Comparison of ENCODE assay signal across 23 cellular contexts in the genomic region with DNA sequence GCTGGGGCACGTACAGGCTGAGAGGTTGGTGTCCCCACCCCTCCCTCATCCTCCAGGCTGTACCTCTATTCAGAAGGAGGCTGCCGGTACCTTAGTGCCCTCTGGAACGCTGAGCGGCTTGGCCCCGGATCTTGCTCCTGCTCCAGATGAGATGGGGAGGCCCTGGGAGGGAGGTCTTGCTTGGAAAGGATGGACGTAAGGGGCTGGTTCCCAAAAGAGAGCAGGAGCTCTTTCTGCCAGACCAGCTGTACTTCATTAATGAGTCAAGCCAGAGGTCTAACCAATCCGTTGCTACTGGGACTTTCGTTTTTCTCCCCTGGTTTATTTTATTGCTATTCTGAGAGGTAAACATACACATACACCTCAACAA.
A peak's percentile ranks its signal among the peaks of the same experiment; 100 is the strongest.
DNase-seq lines count a peak whose midpoint lies in the region; ATAC-seq and TF ChIP-seq lines count a peak whose summit lies in the region.
"Had no signal": no experiment of that assay in that cellular context is flagged by ENCODE, and none has a peak within 500 bp of the region (broad histone marks: within the 10 kb centered on the region; RNA-seq: fewer than 3 reads in every experiment).

No MANE protein-coding gene starts in this region.

- TF ChIP-seq CTCF in endodermal cell (conservative IDR thresholded peaks at IDR 0.05) (no peak), type B pancreatic cell (conservative IDR thresholded peaks at IDR 0.05) (no peak)

- no peaks in the 10 kb centered on the region for H3K36me3 Mint-ChIP-seq in endodermal cell (ENCODE audit: low read depth)
- H3K36me3 Mint-ChIP-seq in type B pancreatic cell, result no peaks in the 10 kb centered on the region
- H3K36me3 Mint-ChIP-seq: activated CD8-positive, alpha-beta memory T cell treated with anti-CD3 and anti-CD28 coated beads, Interleukin-2, amount 10 ng/mL, durations not matched to agents 7 days and 5 days; stimulated activated memory B cell treated with anti-CD40 and anti-IgM and Interleukin-4, amounts not matched to agents 10 μg/mL and 1 μg/mL and 100 μg/mL, for 72 hours had no signal

- no peaks in the 10 kb centered on the region for H3K9me3 Mint-ChIP-seq in endodermal cell
- peaks cover 4% of the 10 kb centered on the region for H3K9me3 Mint-ChIP-seq in type B pancreatic cell
- H3K9me3 Mint-ChIP-seq: activated naive CD8-positive, alpha-beta T cell treated with anti-CD3 and anti-CD28 coated beads, Interleukin-2, amount 50 U/mL, for 24 hours; CD4-positive, alpha-beta T cell; H9; stimulated activated memory B cell treated with anti-CD40 and anti-IgM and Interleukin-4, amounts not matched to agents 10 μg/mL and 1 μg/mL and 100 μg/mL, for 72 hours had no signal

- H3K4me3 ChIP-seq in endodermal cell (ENCODE audit: low read length) (no peak overlapping the region), mesodermal cell (ENCODE audit: extremely low read depth, insufficient read depth, low read length, poor library complexity, severe bottlenecking) (no peak overlapping the region)
- H3K4me3 ChIP-seq: left lung, PC-9, prostate gland, upper lobe of right lung had no signal

- peaks cover 11% of the 10 kb centered on the region for H3K27me3 Mint-ChIP-seq in endodermal cell (ENCODE audit: insufficient read depth)
- H3K27me3 Mint-ChIP-seq in type B pancreatic cell, result no peaks in the 10 kb centered on the region
- H3K27me3 Mint-ChIP-seq: activated CD8-positive, alpha-beta memory T cell treated with anti-CD3 and anti-CD28 coated beads, Interleukin-2, amount 10 ng/mL, durations not matched to agents 7 days and 5 days; activated naive CD8-positive, alpha-beta T cell treated with anti-CD3 and anti-CD28 coated beads, Interleukin-2, amount 50 U/mL, for 24 hours; CD4-positive, alpha-beta T cell had no signal

- peak; percentile 14 for DNase-seq in H4 (ENCODE audit: low spot score)
- peak; percentile 34 for DNase-seq in endodermal cell
- no peak for DNase-seq in type B pancreatic cell (ENCODE audit: extremely low spot score, unreplicated experiment)
- no peak for DNase-seq in iPS-NIHi7 (ENCODE audit: extremely low spot score)
- DNase-seq: activated CD4-positive, alpha-beta T cell treated with anti-CD3 and anti-CD28 coated beads, Interleukin-2, amount 50 U/mL, for 4 hours; activated CD8-positive, alpha-beta memory T cell treated with anti-CD3 and anti-CD28 coated beads, Interleukin-2, amount 10 ng/mL, durations not matched to agents 7 days and 5 days; activated naive CD8-positive, alpha-beta T cell treated with anti-CD3 and anti-CD28 coated beads, Interleukin-2, amount 50 U/mL, for 24 hours; activated T-cell treated with anti-CD3 and anti-CD28 coated beads, Interleukin-2, amount 50 U/mL, for 48 hours; CD4-positive, alpha-beta T cell; H9; NCI-H1417; NCI-H2029 treated with DMSO at 0.1 percent for 48 hours; PC-9; SHP77; T-helper 2 cell; upper lobe of right lung had no signal

- H3K9me3 ChIP-seq in endodermal cell (ENCODE audit: control insufficient read depth, low read length), result no peaks in the 10 kb centered on the region
- H3K9me3 ChIP-seq in mesodermal cell (ENCODE audit: control insufficient read depth, low read length), result no peaks in the 10 kb centered on the region
- H3K9me3 ChIP-seq: left lung, prostate gland, upper lobe of right lung had no signal

- H3K4me3 Mint-ChIP-seq in endodermal cell (no peak overlapping the region), type B pancreatic cell (no peak overlapping the region)
- H3K4me3 Mint-ChIP-seq: activated CD8-positive, alpha-beta memory T cell treated with anti-CD3 and anti-CD28 coated beads, Interleukin-2, amount 10 ng/mL, durations not matched to agents 7 days and 5 days; activated naive CD8-positive, alpha-beta T cell treated with anti-CD3 and anti-CD28 coated beads, Interleukin-2, amount 50 U/mL, for 24 hours; CD4-positive, alpha-beta T cell; H9; stimulated activated memory B cell treated with anti-CD40 and anti-IgM and Interleukin-4, amounts not matched to agents 10 μg/mL and 1 μg/mL and 100 μg/mL, for 72 hours had no signal

- H3K36me3 ChIP-seq in endodermal cell (ENCODE audit: control insufficient read depth, insufficient read depth, low read length) (no peaks in the 10 kb centered on the region), mesodermal cell (ENCODE audit: control insufficient read depth, insufficient read depth, low read length) (no peaks in the 10 kb centered on the region)
- H3K36me3 ChIP-seq: left lung, prostate gland, upper lobe of right lung had no signal

- H3K9ac ChIP-seq in endodermal cell (ENCODE audit: extremely low read depth, low read length, poor library complexity, severe bottlenecking), result no peak overlapping the region

- H3K27ac ChIP-seq in endodermal cell (ENCODE audit: low read depth, low read length) (peak overlapping the region; percentile 29), mesodermal cell (ENCODE audit: low read depth, low read length, severe bottlenecking) (peak overlapping the region; percentile 16)
- H3K27ac ChIP-seq: left lung, PC-9, prostate gland, upper lobe of right lung had no signal

- WGBS in endodermal cell (ENCODE audit: insufficient coverage in 1 of 2, insufficient read length in 1 of 2), 2 experiments, result 75 to 95% methylated on average over 4 to 8 of the region's 8 CpGs
- WGBS in mesodermal cell (ENCODE audit: insufficient coverage in 2 of 2), 2 experiments, result 57 to 80% methylated on average over 1 to 2 of the region's 8 CpGs

- no peaks in the 10 kb centered on the region for H3K4me1 Mint-ChIP-seq in endodermal cell
- H3K4me1 Mint-ChIP-seq in type B pancreatic cell (ENCODE audit: unreplicated experiment), result peaks cover 41% of the 10 kb centered on the region
- H3K4me1 Mint-ChIP-seq: activated CD8-positive, alpha-beta memory T cell treated with anti-CD3 and anti-CD28 coated beads, Interleukin-2, amount 10 ng/mL, durations not matched to agents 7 days and 5 days; activated naive CD8-positive, alpha-beta T cell treated with anti-CD3 and anti-CD28 coated beads, Interleukin-2, amount 50 U/mL, for 24 hours; stimulated activated memory B cell treated with anti-CD40 and anti-IgM and Interleukin-4, amounts not matched to agents 10 μg/mL and 1 μg/mL and 100 μg/mL, for 72 hours had no signal

- ATAC-seq in HG03432 (IDR thresholded peaks at IDR 0.05; ENCODE audit: unreplicated experiment) (no peak), HG03280 (IDR thresholded peaks at IDR 0.05; ENCODE audit: unreplicated experiment) (no peak)
- ATAC-seq: activated CD4-positive, CD25-positive, alpha-beta regulatory T cell treated with anti-CD3 and anti-CD28 coated beads, Interleukin-2, amount 50 U/mL, for 24 hours; activated CD8-positive, alpha-beta memory T cell treated with anti-CD3 and anti-CD28 coated beads, Interleukin-2, amount 10 ng/mL, durations not matched to agents 7 days and 5 days; activated naive CD8-positive, alpha-beta T cell treated with anti-CD3 and anti-CD28 coated beads, Interleukin-2, amount 50 U/mL, for 24 hours; stimulated activated memory B cell treated with anti-CD40 and anti-IgM and Interleukin-4, amounts not matched to agents 10 μg/mL and 1 μg/mL and 100 μg/mL, for 72 hours; upper lobe of right lung had no signal

- H3K4me1 ChIP-seq in endodermal cell (ENCODE audit: control insufficient read depth, insufficient read depth, low read length), result no peaks in the 10 kb centered on the region
- no peaks in the 10 kb centered on the region for H3K4me1 ChIP-seq in mesodermal cell (ENCODE audit: control insufficient read depth, insufficient read depth, low read length, poor library complexity, severe bottlenecking)
- H3K4me1 ChIP-seq: prostate gland, upper lobe of right lung had no signal

- no peak overlapping the region for H3K27ac Mint-ChIP-seq in endodermal cell
- peak overlapping the region; percentile 55 for H3K27ac Mint-ChIP-seq in type B pancreatic cell
- H3K27ac Mint-ChIP-seq: activated CD8-positive, alpha-beta memory T cell treated with anti-CD3 and anti-CD28 coated beads, Interleukin-2, amount 10 ng/mL, durations not matched to agents 7 days and 5 days; activated naive CD8-positive, alpha-beta T cell treated with anti-CD3 and anti-CD28 coated beads, Interleukin-2, amount 50 U/mL, for 24 hours; CD4-positive, alpha-beta T cell; stimulated activated memory B cell treated with anti-CD40 and anti-IgM and Interleukin-4, amounts not matched to agents 10 μg/mL and 1 μg/mL and 100 μg/mL, for 72 hours had no signal

- H3K27me3 ChIP-seq in endodermal cell (ENCODE audit: control insufficient read depth, insufficient read depth, low read length, poor library complexity, severe bottlenecking), result no peaks in the 10 kb centered on the region

Comparison
In these comparisons a context has a peak if more than half of its experiments do, and no peak if none do; other contexts are left out.
1. DNase-seq: peak in H4 (single experiment) and endodermal cell (single experiment); none in type B pancreatic cell (single experiment) and iPS-NIHi7 (single experiment).